ENCODE assay signal across 1 cellular context in the genomic region with DNA sequence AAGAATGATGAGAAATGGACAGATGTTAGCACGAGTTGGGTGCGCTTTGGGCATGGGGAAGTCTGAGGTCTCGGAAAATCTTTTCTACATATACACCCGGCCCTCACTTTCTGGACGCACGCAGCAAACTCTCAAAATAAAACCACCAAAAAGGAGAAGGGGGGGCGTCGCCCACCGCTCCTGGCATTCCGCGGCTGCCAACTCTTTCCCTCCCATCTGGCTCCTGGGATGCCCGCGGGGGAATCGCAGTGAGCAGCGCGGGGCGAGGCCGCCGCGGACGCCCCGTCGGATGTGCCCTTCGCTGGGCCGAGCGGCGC.
TF ChIP-seq lines count a peak whose summit lies in the region.

No MANE protein-coding gene starts in this region.

TF ChIP-seq in GM23338, 12 proteins besides CTCF, POLR2A, EP300 and RAD21 (continued from another document):
- TF ChIP-seq, protein P1, sequence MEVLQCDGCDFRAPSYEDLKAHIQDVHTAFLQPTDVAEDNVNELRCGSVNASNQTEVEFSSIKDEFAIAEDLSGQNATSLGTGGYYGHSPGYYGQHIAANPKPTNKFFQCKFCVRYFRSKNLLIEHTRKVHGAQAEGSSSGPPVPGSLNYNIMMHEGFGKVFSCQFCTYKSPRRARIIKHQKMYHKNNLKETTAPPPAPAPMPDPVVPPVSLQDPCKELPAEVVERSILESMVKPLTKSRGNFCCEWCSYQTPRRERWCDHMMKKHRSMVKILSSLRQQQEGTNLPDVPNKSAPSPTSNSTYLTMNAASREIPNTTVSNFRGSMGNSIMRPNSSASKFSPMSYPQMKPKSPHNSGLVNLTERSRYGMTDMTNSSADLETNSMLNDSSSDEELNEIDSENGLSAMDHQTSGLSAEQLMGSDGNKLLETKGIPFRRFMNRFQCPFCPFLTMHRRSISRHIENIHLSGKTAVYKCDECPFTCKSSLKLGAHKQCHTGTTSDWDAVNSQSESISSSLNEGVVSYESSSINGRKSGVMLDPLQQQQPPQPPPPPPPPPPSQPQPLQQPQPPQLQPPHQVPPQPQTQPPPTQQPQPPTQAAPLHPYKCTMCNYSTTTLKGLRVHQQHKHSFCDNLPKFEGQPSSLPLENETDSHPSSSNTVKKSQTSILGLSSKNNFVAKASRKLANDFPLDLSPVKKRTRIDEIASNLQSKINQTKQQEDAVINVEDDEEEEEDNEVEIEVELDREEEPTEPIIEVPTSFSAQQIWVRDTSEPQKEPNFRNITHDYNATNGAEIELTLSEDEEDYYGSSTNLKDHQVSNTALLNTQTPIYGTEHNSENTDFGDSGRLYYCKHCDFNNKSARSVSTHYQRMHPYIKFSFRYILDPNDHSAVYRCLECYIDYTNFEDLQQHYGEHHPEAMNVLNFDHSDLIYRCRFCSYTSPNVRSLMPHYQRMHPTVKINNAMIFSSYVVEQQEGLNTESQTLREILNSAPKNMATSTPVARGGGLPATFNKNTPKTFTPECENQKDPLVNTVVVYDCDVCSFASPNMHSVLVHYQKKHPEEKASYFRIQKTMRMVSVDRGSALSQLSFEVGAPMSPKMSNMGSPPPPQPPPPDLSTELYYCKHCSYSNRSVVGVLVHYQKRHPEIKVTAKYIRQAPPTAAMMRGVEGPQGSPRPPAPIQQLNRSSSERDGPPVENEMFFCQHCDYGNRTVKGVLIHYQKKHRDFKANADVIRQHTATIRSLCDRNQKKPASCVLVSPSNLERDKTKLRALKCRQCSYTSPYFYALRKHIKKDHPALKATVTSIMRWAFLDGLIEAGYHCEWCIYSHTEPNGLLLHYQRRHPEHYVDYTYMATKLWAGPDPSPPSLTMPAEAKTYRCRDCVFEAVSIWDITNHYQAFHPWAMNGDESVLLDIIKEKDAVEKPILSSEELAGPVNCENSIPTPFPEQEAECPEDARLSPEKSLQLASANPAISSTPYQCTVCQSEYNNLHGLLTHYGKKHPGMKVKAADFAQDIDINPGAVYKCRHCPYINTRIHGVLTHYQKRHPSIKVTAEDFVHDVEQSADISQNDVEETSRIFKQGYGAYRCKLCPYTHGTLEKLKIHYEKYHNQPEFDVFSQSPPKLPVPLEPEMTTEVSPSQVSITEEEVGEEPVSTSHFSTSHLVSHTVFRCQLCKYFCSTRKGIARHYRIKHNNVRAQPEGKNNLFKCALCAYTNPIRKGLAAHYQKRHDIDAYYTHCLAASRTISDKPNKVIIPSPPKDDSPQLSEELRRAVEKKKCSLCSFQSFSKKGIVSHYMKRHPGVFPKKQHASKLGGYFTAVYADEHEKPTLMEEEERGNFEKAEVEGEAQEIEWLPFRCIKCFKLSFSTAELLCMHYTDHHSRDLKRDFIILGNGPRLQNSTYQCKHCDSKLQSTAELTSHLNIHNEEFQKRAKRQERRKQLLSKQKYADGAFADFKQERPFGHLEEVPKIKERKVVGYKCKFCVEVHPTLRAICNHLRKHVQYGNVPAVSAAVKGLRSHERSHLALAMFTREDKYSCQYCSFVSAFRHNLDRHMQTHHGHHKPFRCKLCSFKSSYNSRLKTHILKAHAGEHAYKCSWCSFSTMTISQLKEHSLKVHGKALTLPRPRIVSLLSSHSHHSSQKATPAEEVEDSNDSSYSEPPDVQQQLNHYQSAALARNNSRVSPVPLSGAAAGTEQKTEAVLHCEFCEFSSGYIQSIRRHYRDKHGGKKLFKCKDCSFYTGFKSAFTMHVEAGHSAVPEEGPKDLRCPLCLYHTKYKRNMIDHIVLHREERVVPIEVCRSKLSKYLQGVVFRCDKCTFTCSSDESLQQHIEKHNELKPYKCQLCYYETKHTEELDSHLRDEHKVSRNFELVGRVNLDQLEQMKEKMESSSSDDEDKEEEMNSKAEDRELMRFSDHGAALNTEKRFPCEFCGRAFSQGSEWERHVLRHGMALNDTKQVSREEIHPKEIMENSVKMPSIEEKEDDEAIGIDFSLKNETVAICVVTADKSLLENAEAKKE (CRISPR knock-in tag; IDR thresholded peaks at IDR 0.05): no peak
TF ChIP-seq in GM23338: peak in this region for 0.
